In the genomic region with DNA sequence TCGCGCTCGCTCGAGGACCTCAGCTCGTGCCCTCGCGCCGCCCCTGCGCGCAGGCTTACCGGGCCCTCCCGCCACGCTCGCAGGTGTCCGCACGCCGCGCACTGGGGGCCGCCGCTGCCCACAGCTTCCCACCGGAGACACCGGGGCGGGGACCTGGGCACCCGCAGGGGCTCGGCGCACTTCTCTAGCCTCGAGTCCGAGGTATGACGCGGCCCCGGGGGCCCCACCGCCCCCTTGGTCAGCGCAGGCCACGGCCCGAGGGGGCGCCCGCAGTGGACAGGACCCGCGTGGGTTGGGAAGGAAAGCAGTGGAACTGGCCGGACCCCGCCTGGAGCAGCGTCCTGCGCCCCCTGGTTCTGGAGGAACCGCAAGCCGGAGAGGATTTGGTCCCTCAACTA, we compare ENCODE assay signal across 9 cellular contexts. TPM values are rescaled to one million over a fixed set of nuclear protein-coding genes. Genes with fewer than 3 reads are reported as not detected.
DNase-seq lines count a peak whose midpoint lies in the region; ATAC-seq and TF ChIP-seq lines count a peak whose summit lies in the region.
"Had no signal": no experiment of that assay in that cellular context is flagged by ENCODE, and none has a peak within 500 bp of the region (broad histone marks: within the 10 kb centered on the region; RNA-seq: fewer than 3 reads in every experiment).

No MANE protein-coding gene starts in this region.

- H3K27me3 ChIP-seq in Peyer's patch (peaks cover 0 to 11% of the 10 kb centered on the region in 2 donors), mesenchymal stem cell (ENCODE audit: control insufficient read depth in 1 of 2, insufficient read depth in 1 of 2, low read length in 2 of 2) (no peaks in the 10 kb centered on the region)

- no peak overlapping the region for H3K27ac Mint-ChIP-seq in glutamatergic neuron (ENCODE audit: unreplicated experiment)
- H3K27ac Mint-ChIP-seq: activated naive CD8-positive, alpha-beta T cell treated with anti-CD3 and anti-CD28 coated beads for 36 hours had no signal

- H2BK120ac ChIP-seq in mesenchymal stem cell (ENCODE audit: low read depth, low read length): no peak overlapping the region

- H3K27ac ChIP-seq in C4-2B: peak overlapping the region; percentile 80
- H3K27ac ChIP-seq in Peyer's patch: no peak overlapping the region
- H3K27ac ChIP-seq in mesenchymal stem cell (ENCODE audit: low read length, poor library complexity, severe bottlenecking): no peak overlapping the region

- H3K4ac ChIP-seq in mesenchymal stem cell (ENCODE audit: low read depth in 1 of 2, low read length in 2 of 2): no peak overlapping the region

- H3K4me1 ChIP-seq in Peyer's patch (peaks cover 0 to 28% (median 15%) of the 10 kb centered on the region in 4 donors), mesenchymal stem cell (ENCODE audit: control insufficient read depth, insufficient read depth, low read depth, low read length) (peaks cover 17% of the 10 kb centered on the region)

- H3K14ac ChIP-seq in mesenchymal stem cell (ENCODE audit: low read length in 2 of 2): no peak overlapping the region

- no peak overlapping the region for H2AFZ ChIP-seq in mesenchymal stem cell (ENCODE audit: low read depth, low read length)

- DNase-seq in Peyer's patch: no peak
- no peak for DNase-seq in mesenchymal stem cell
- no peak for DNase-seq in HCEC 1CT
- DNase-seq in glutamatergic neuron: no peak
- DNase-seq: activated naive CD8-positive, alpha-beta T cell treated with anti-CD3 and anti-CD28 coated beads for 36 hours; KBM-7; stimulated activated CD4-positive, alpha-beta T cell treated with anti-CD3 and anti-CD28 coated beads, Interleukin-4, amount 100 ng/mL, for 4 hours had no signal

- peaks cover 23% of the 10 kb centered on the region for H3K27me3 Mint-ChIP-seq in glutamatergic neuron (ENCODE audit: unreplicated experiment)

- no peak overlapping the region for H3K18ac ChIP-seq in mesenchymal stem cell (ENCODE audit: low read depth in 1 of 2, low read length in 2 of 2)

- no peak for TF ChIP-seq POLR2A in Peyer's patch (IDR thresholded peaks at IDR 0.05)

- H3K36me3 ChIP-seq in Peyer's patch: peaks cover 0 to 14% (median 0%) of the 10 kb centered on the region in 3 donors
- peaks cover 16 to 20% of the 10 kb centered on the region in 2 experiments for H3K36me3 ChIP-seq in mesenchymal stem cell (ENCODE audit: control insufficient read depth in 1 of 2, insufficient read depth in 2 of 2, low read depth in 1 of 2, low read length in 2 of 2)

- no peaks in the 10 kb centered on the region for H3K9me3 ChIP-seq in Peyer's patch
- no peaks in the 10 kb centered on the region for H3K9me3 ChIP-seq in mesenchymal stem cell (ENCODE audit: control insufficient read depth, low read length)

- peaks cover 11% of the 10 kb centered on the region for H3K4me1 Mint-ChIP-seq in glutamatergic neuron (ENCODE audit: low read depth, unreplicated experiment)

- no peak overlapping the region for H4K91ac ChIP-seq in mesenchymal stem cell (ENCODE audit: low read length)

- no peaks in the 10 kb centered on the region for H3K36me3 Mint-ChIP-seq in glutamatergic neuron (ENCODE audit: unreplicated experiment)

- H3K4me3 ChIP-seq in Peyer's patch (peak overlapping the region; percentile 3 to 90 (median 60)), mesenchymal stem cell (ENCODE audit: insufficient read depth in 1 of 2, low read depth in 1 of 2, low read length in 2 of 2) (no peak overlapping the region)

- no peak for ATAC-seq in HG02610 (IDR thresholded peaks at IDR 0.05; ENCODE audit: unreplicated experiment)

- H4K8ac ChIP-seq in mesenchymal stem cell (ENCODE audit: low read length): no peak overlapping the region

- no peak overlapping the region for H2AK5ac ChIP-seq in mesenchymal stem cell (ENCODE audit: low read length, severe bottlenecking)

- peaks cover 24% of the 10 kb centered on the region for H3K79me1 ChIP-seq in mesenchymal stem cell (replicated peaks; ENCODE audit: low read length, poor library complexity, severe bottlenecking)

- H2BK12ac ChIP-seq in mesenchymal stem cell (ENCODE audit: low read length in 2 of 2): no peak overlapping the region

- H3K4me2 ChIP-seq in mesenchymal stem cell (ENCODE audit: low read length, poor library complexity, severe bottlenecking): no peak overlapping the region

- no peak overlapping the region for H3K23ac ChIP-seq in mesenchymal stem cell (ENCODE audit: low read length in 2 of 2)

- peak overlapping the region; percentile 57 for H2BK15ac ChIP-seq in mesenchymal stem cell (ENCODE audit: low read depth, poor library complexity, severe bottlenecking)

- H2BK5ac ChIP-seq in mesenchymal stem cell (ENCODE audit: low read depth, low read length, poor library complexity, severe bottlenecking): no peak overlapping the region

- WGBS in mesenchymal stem cell: 98% methylated on average over 45 of the region's 45 CpGs

- peaks cover 10% of the 10 kb centered on the region for H3K9me3 Mint-ChIP-seq in glutamatergic neuron (ENCODE audit: unreplicated experiment)
- H3K9me3 Mint-ChIP-seq: activated naive CD8-positive, alpha-beta T cell treated with anti-CD3 and anti-CD28 coated beads for 36 hours had no signal

- H3K9ac ChIP-seq in mesenchymal stem cell (ENCODE audit: low read length): no peak overlapping the region

- H3K4me3 Mint-ChIP-seq in glutamatergic neuron (ENCODE audit: unreplicated experiment): no peak overlapping the region

- TF ChIP-seq CTCF in C4-2B (conservative IDR thresholded peaks at IDR 0.05) (no peak), Peyer's patch (IDR thresholded peaks at IDR 0.05) (no peak), glutamatergic neuron (IDR thresholded peaks at IDR 0.05; ENCODE audit: partially characterized antibody, unreplicated experiment) (no peak)

RNA-seq across cellular contexts. Expression of gene GRWD1, which starts 2.1 kb away (rescaled TPM):
- total RNA-seq in Peyer's patch (10 to 100 TPM in 3 of 4 donors, 1 to 10 TPM in 1; 10.0 to 17.6 (median 15.6) TPM), glutamatergic neuron (ENCODE audit: unreplicated experiment) (25.0 TPM)
- polyA plus RNA-seq in mesenchymal stem cell (2013, experiment 1 of 2): 10.0 TPM
- polyA plus RNA-seq in mesenchymal stem cell (2013, experiment 2 of 2): 9.0 TPM

RNA-seq across cellular contexts. Expression of gene KCNJ14, which starts 11.6 kb away (rescaled TPM):
- 1 to 10 TPM in 3 of 4 donors, under 1 TPM in 1; 0.88 to 2.0 (median 1.8) TPM for total RNA-seq in Peyer's patch
- polyA plus RNA-seq in mesenchymal stem cell (2013, experiment 1 of 2): 0.25 TPM
- 0.21 TPM for polyA plus RNA-seq in mesenchymal stem cell (2013, experiment 2 of 2)
- 1.0 TPM for total RNA-seq in glutamatergic neuron (ENCODE audit: unreplicated experiment)

RNA-seq across cellular contexts. Expression of gene CYTH2, which starts 25.4 kb away (rescaled TPM):
- total RNA-seq in Peyer's patch (100 to 1,000 TPM in 1 of 4 donors, 10 to 100 TPM in 3; 64.5 to 160 (median 76.9) TPM), glutamatergic neuron (ENCODE audit: unreplicated experiment) (233 TPM)
- polyA plus RNA-seq in mesenchymal stem cell (2013, experiment 1 of 2): 47.7 TPM
- 45.1 TPM for polyA plus RNA-seq in mesenchymal stem cell (2013, experiment 2 of 2)

RNA-seq across cellular contexts. Expression of gene GRIN2D, which starts 50.3 kb away (rescaled TPM):
- total RNA-seq in Peyer's patch: under 1 TPM in 2 of 4 donors, not detected in 2; 0.27 to 0.47 TPM
- polyA plus RNA-seq in mesenchymal stem cell (2013, experiment 1 of 2): 3.2 TPM
- 2.7 TPM for polyA plus RNA-seq in mesenchymal stem cell (2013, experiment 2 of 2)
- total RNA-seq in glutamatergic neuron (ENCODE audit: unreplicated experiment): 21.7 TPM

RNA-seq across cellular contexts. Expression of gene KDELR1, which starts 52.4 kb away (rescaled TPM):
- total RNA-seq in Peyer's patch (100 to 1,000 TPM in 3 of 4 donors, 10 to 100 TPM in 1; 54.5 to 136 (median 112) TPM), glutamatergic neuron (ENCODE audit: unreplicated experiment) (213 TPM)
- polyA plus RNA-seq in mesenchymal stem cell (2013, experiment 1 of 2): 602 TPM
- polyA plus RNA-seq in mesenchymal stem cell (2013, experiment 2 of 2): 596 TPM

Comparison
In these comparisons a context has a peak if more than half of its experiments do, and no peak if none do; other contexts are left out.
1. H3K4me3 ChIP-seq: peak in Peyer's patch (4 of 4); none in mesenchymal stem cell (0 of 2).